ENCODE assay signal across 15 cellular contexts in the genomic region with DNA sequence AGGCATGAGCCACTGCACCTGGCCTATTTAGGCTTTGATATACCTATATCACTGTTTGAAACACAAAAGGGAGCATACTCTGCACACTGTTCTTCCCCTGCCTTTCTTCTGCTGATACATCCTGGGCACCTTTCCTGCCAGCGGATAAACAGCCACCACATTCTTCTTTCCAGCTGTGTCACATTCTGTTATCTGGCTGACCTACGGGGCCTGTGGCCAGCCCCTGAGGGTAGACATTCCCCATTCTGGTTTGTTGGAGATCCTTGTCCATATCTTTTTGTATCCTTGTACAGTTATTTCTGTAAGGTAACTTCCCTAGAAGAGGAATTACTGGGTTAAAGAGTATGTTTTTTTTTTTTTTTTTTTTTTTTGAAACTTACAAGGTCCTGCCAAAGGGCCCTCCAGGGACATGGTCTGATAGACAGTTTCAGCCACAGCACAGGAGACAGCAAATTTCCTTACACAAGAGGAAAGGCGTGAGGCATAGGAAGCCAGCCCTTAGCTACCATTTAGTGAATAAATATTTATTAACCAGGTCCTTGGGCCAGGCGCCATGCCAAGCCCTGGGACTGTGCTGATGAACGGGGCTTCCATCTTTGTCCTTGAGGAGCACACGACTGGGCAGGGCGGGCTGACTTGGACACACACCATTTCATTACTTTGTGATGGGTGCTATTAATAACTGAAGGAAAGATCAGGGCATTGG. TPM values are rescaled to one million over a fixed set of nuclear protein-coding genes. Genes with fewer than 3 reads are reported as not detected.
DNase-seq lines count a peak whose midpoint lies in the region; ATAC-seq, FAIRE-seq and TF ChIP-seq lines count a peak whose summit lies in the region.
"Had no signal": no experiment of that assay in that cellular context is flagged by ENCODE, and none has a peak within 500 bp of the region (broad histone marks: within the 10 kb centered on the region; RNA-seq: fewer than 3 reads in every experiment).

No MANE protein-coding gene starts in this region.

- H3K4me1 ChIP-seq in CD4-positive, CD25-positive, alpha-beta regulatory T cell (ENCODE audit: control insufficient read depth, insufficient read depth, low read length, poor library complexity, severe bottlenecking) = no peaks in the 10 kb centered on the region
- H3K4me1 ChIP-seq in left lung (peaks cover 16 to 53% of the 10 kb centered on the region in 2 donors), gastrocnemius medialis (peaks cover 35 to 52% of the 10 kb centered on the region in 2 donors)
- H3K4me1 ChIP-seq: BE2C had no signal

- TF ChIP-seq POLR2A in gastrocnemius medialis (IDR thresholded peaks at IDR 0.05) (no peak), GM12891 (IDR thresholded peaks at IDR 0.05; ENCODE audit: low read depth, low read length) (no peak)

- H3K27me3 Mint-ChIP-seq in CD4-positive, CD25-positive, alpha-beta regulatory T cell = no peaks in the 10 kb centered on the region

- ATAC-seq in CD4-positive, CD25-positive, alpha-beta regulatory T cell (ENCODE audit: low read depth in 2 of 2) = no peak
- ATAC-seq in left lung (peak; percentile 59), gastrocnemius medialis (peak; percentile 49 to 53), GM21423 (IDR thresholded peaks at IDR 0.05; ENCODE audit: unreplicated experiment) (no peak)
- ATAC-seq: activated T-cell treated with anti-CD3 and anti-CD28 coated beads, Interleukin-2, amount 50 U/mL, for 72 hours; PC-3 had no signal

- H3K36me3 Mint-ChIP-seq in CD4-positive, CD25-positive, alpha-beta regulatory T cell = peaks cover 31% of the 10 kb centered on the region

- in situ Hi-C loops in gastrocnemius medialis (cut with MboI; ENCODE audit: low sequenced_read_pairs in 4 of 4) = no loop called here

- intact Hi-C loops in left lung (cut with DNase I) (no loop called here), gastrocnemius medialis (cut with DNase I; ENCODE audit: low total_unique reads) (no loop called here)

- H3K9me3 Mint-ChIP-seq in CD4-positive, CD25-positive, alpha-beta regulatory T cell = no peaks in the 10 kb centered on the region
- H3K9me3 Mint-ChIP-seq: activated T-cell treated with anti-CD3 and anti-CD28 coated beads, Interleukin-2, amount 50 U/mL, for 72 hours had no signal

- H3K27ac ChIP-seq in CD4-positive, CD25-positive, alpha-beta regulatory T cell (ENCODE audit: insufficient read depth, low read length, poor library complexity, severe bottlenecking) = no peak overlapping the region
- peak overlapping the region; percentile 58 to 64 for H3K27ac ChIP-seq in left lung
- H3K27ac ChIP-seq in gastrocnemius medialis = peak overlapping the region; percentile 77 to 87 (median 83)

- no peaks in the 10 kb centered on the region for H3K9me3 ChIP-seq in CD4-positive, CD25-positive, alpha-beta regulatory T cell (ENCODE audit: control insufficient read depth in 2 of 2, low read length in 2 of 2)
- no peaks in the 10 kb centered on the region for H3K9me3 ChIP-seq in left lung
- H3K9me3 ChIP-seq in gastrocnemius medialis = no peaks in the 10 kb centered on the region
- H3K9me3 ChIP-seq: BE2C had no signal

- no peak for DNase-seq in CD4-positive, CD25-positive, alpha-beta regulatory T cell
- DNase-seq in dermis microvascular lymphatic vessel endothelial cell (ENCODE audit: low read depth in 2 of 2) (peak; percentile 52 to 94), left lung (peak in 1 of 2 donors; percentile 69), gastrocnemius medialis (peak in 1 of 2 donors; percentile 55), GM19239 (ENCODE audit: insufficient read length, low spot score) (no peak), NCI-H187 treated with DMSO at 0.1 percent for 48 hours (lab: John Stamatoyannopoulos, UW) (no peak), GM12891 (ENCODE audit: insufficient read length, low spot score) (no peak)
- DNase-seq: activated T-cell treated with anti-CD3 and anti-CD28 coated beads, Interleukin-2, amount 50 U/mL, for 72 hours; BE2C; GF-D8; hypothalamus; NCI-H2171 treated with DMSO at 0.1 percent for 48 hours; PC-3 had no signal

- TF ChIP-seq CTCF in left lung (IDR thresholded peaks at IDR 0.05) (no peak), gastrocnemius medialis (IDR thresholded peaks at IDR 0.05 in 4 of 5, conservative IDR thresholded peaks at IDR 0.05 in 1 of 5) (no peak)

- peaks cover 0 to 5% (median 2%) of the 10 kb centered on the region in 4 donors for H3K4me1 Mint-ChIP-seq in CD4-positive, CD25-positive, alpha-beta regulatory T cell

- H3K27ac Mint-ChIP-seq in CD4-positive, CD25-positive, alpha-beta regulatory T cell = peak overlapping the region; percentile 31 to 63 (median 46)
- H3K27ac Mint-ChIP-seq: activated T-cell treated with anti-CD3 and anti-CD28 coated beads, Interleukin-2, amount 50 U/mL, for 72 hours had no signal

- no peak for FAIRE-seq in GM19239 (lab: Jason Lieb, UNC)
- FAIRE-seq in GM12891 (lab: Jason Lieb, UNC) = no peak
- FAIRE-seq: TTC549 had no signal

- no peak overlapping the region for H3K4me3 Mint-ChIP-seq in CD4-positive, CD25-positive, alpha-beta regulatory T cell
- H3K4me3 Mint-ChIP-seq: activated T-cell treated with anti-CD3 and anti-CD28 coated beads, Interleukin-2, amount 50 U/mL, for 72 hours had no signal

- H3K36me3 ChIP-seq in CD4-positive, CD25-positive, alpha-beta regulatory T cell (ENCODE audit: control insufficient read depth, insufficient read depth, low read length) = peaks cover 12% of the 10 kb centered on the region
- H3K36me3 ChIP-seq in left lung (peaks cover 0 to 41% of the 10 kb centered on the region in 2 donors), gastrocnemius medialis (no peaks in the 10 kb centered on the region)

- no peaks in the 10 kb centered on the region for H3K27me3 ChIP-seq in CD4-positive, CD25-positive, alpha-beta regulatory T cell (ENCODE audit: control insufficient read depth, insufficient read depth, low read length)
- no peaks in the 10 kb centered on the region for H3K27me3 ChIP-seq in left lung
- no peaks in the 10 kb centered on the region for H3K27me3 ChIP-seq in gastrocnemius medialis
- H3K27me3 ChIP-seq: BE2C had no signal

- no peak overlapping the region for H3K4me3 ChIP-seq in CD4-positive, CD25-positive, alpha-beta regulatory T cell (ENCODE audit: low read depth, low read length)
- H3K4me3 ChIP-seq in left lung (no peak overlapping the region), gastrocnemius medialis (no peak overlapping the region)

TF ChIP-seq in GM12891, 5 proteins besides CTCF, POLR2A, EP300 and RAD21:
- TF ChIP-seq POLR2AphosphoS5 (IDR thresholded peaks at IDR 0.05; ENCODE audit: low read depth, low read length) (no peak), SPI1 (IDR thresholded peaks at IDR 0.05; ENCODE audit: low read depth, low read length) (no peak), TAF1 (IDR thresholded peaks at IDR 0.05; ENCODE audit: low read depth, low read length) (no peak), POU2F2 (IDR thresholded peaks at IDR 0.05; ENCODE audit: low read depth, low read length) (no peak), PAX5 (IDR thresholded peaks at IDR 0.05; ENCODE audit: insufficient read depth, low read length, severe bottlenecking) (no peak)

RNA-seq across cellular contexts. Expression of a gene that starts 57.8 kb away (rescaled TPM):
- total RNA-seq in CD4-positive, CD25-positive, alpha-beta regulatory T cell = 58.4 TPM
- 10 to 100 TPM; 15.7 to 20.2 (median 18.4) TPM for polyA plus RNA-seq in CD4-positive, CD25-positive, alpha-beta regulatory T cell
- total RNA-seq in dermis microvascular lymphatic vessel endothelial cell (57.9 and 62.6 TPM in 2 replicates), left lung (100 to 1,000 TPM; 165 to 229 TPM), gastrocnemius medialis (100 to 1,000 TPM in 1 of 4 donors, 10 to 100 TPM in 3; 54.4 to 108 (median 88.0) TPM)
- 57.4 TPM for polyA plus RNA-seq in GM12891 (2012; ENCODE audit: low read depth, missing spikeins)

Comparison
In these comparisons a context has a peak if more than half of its experiments do, and no peak if none do; other contexts are left out.
1. ATAC-seq: peak in left lung (single experiment) and gastrocnemius medialis (2 of 2); none in CD4-positive, CD25-positive, alpha-beta regulatory T cell (0 of 2) and GM21423 (single experiment).
2. DNase-seq: peak in dermis microvascular lymphatic vessel endothelial cell (2 of 2); none in CD4-positive, CD25-positive, alpha-beta regulatory T cell (0 of 3), GM19239 (single experiment), NCI-H187 treated with DMSO at 0.1 percent for 48 hours (single experiment) and GM12891 (single experiment).